In genomic region chr17:36544320-36545092, GRCh38 we compare ENCODE assay signal across 8 cellular contexts. TPM values are rescaled to one million over a fixed set of nuclear protein-coding genes. Genes with fewer than 3 reads are reported as not detected.
DNase-seq lines count a peak whose midpoint lies in the region; ATAC-seq, FAIRE-seq and TF ChIP-seq lines count a peak whose summit lies in the region.

Gene GGNBP2 (plus strand): TSS chr17:36544919. CDS start chr17:36545725, 806 bp downstream.

- peak; percentile 46 for ATAC-seq in HG03159 (IDR thresholded peaks at IDR 0.05; ENCODE audit: unreplicated experiment)
- ATAC-seq in WTC11: peak; percentile 61

- DNase-seq in AG04449 (ENCODE audit: low read depth, low spot score): no peak
- DNase-seq in NCI-H226: peak; percentile 86
- DNase-seq in WTC11 (ENCODE audit: low spot score): peak; percentile 90
- peak; percentile 91 for DNase-seq in mammary epithelial cell
- DNase-seq in iPS-NIHi7 (ENCODE audit: extremely low spot score): peak; percentile 86
- peak; percentile 93 for DNase-seq in small intestine

- peak within 1 kb of the TSS; percentile 94 for H2AFZ ChIP-seq in mammary epithelial cell (ENCODE audit: low read depth, low read length)

- H3K27ac ChIP-seq in mammary epithelial cell (ENCODE audit: insufficient read depth, low read depth, low read length): peak within 1 kb of the TSS; percentile 92
- peak within 1 kb of the TSS; percentile 98 to 99 for H3K27ac ChIP-seq in small intestine (ENCODE audit: low read depth in 1 of 2, low read length in 1 of 2)

- H3K27me3 ChIP-seq in mammary epithelial cell (ENCODE audit: insufficient read depth, low read length): no peaks in the 10 kb centered on the region
- H3K27me3 ChIP-seq in small intestine (ENCODE audit: control insufficient read depth in 2 of 2, insufficient read depth in 2 of 2, low read length in 2 of 2): no peaks in the 10 kb centered on the region

- H3K4me3 ChIP-seq in AG04449 (ENCODE audit: low read depth, low read length): peak within 1 kb of the TSS; percentile 99
- H3K4me3 ChIP-seq in mammary epithelial cell (replicated peaks in 1 of 3; ENCODE audit: insufficient read depth in 1 of 3, low read depth in 2 of 3, low read length in 3 of 3): peak within 1 kb of the TSS; percentile 85 to 99 (median 89)
- H3K4me3 ChIP-seq in small intestine (ENCODE audit: low read depth in 1 of 2, low read length in 2 of 2): peak within 1 kb of the TSS; percentile 89 to 99

- intact Hi-C loops in mammary epithelial cell (cut with micrococcal nuclease): loop anchor here (1.0 to 2.0 kb wide), 3 partner anchors 10 to 58 kb away; partner anchors contain the start of genes DHRS11, MYO19, PIGW and ZNHIT3

- H3K27ac Mint-ChIP-seq in WTC11: peak within 1 kb of the TSS; percentile 95

- TSS peak; percentile 65 for BruUV-seq in mammary epithelial cell (replicated peaks; lab: Mats Ljungman, UMichigan)

- dilution Hi-C loops in mammary epithelial cell (cut with HindIII; ENCODE audit: low sequenced_read_pairs): no loop called here

- 3% methylated on average over 27 of the region's 72 CpGs for WGBS in mammary epithelial cell (ENCODE audit: low coverage, missing lambda C conversion rate)
- WGBS in small intestine, 3 donors: 0 to 1% (median 0%) methylated on average over 59 to 72 of the region's 72 CpGs

- no peaks in the 10 kb centered on the region for H3K36me3 ChIP-seq in mammary epithelial cell (ENCODE audit: insufficient read depth, low read length)
- H3K36me3 ChIP-seq in small intestine (ENCODE audit: control insufficient read depth in 2 of 2, insufficient read depth in 2 of 2, low read length in 2 of 2): peaks cover 2 to 3% of the 10 kb centered on the region in 2 donors

- peak; percentile 86 for TF ChIP-seq POLR2A in GM18951 (IDR thresholded peaks at IDR 0.05; ENCODE audit: extremely low read depth, insufficient read depth, insufficient read length)

- H3K36me3 Mint-ChIP-seq in WTC11: peaks cover 3% of the 10 kb centered on the region; the same call in 1 of the 2 replicates

- H3K9me3 Mint-ChIP-seq in WTC11: no peaks in the 10 kb centered on the region

- POLR2A ChIA-PET in AG04449 (lab: Yijun Ruan, JAX): interaction anchor here (1.0 to 1.4 kb wide), 3 partner anchors 10 to 47 kb away, joined by 3 to 19 read pairs (median 11); partner anchors contain the start of genes DHRS11, MYO19 and PIGW
- POLR2A ChIA-PET in WTC11 (lab: Charles Lee): interaction anchor here (1.1 to 3.5 kb wide), 3 partner anchors 10 to 56 kb away, joined by 3 to 37 read pairs (median 5); partner anchors contain the start of genes DHRS11, MYO19 and PIGW

- H3K4me3 Mint-ChIP-seq in WTC11: peak within 1 kb of the TSS; percentile 98

- peaks cover 62% of the 10 kb centered on the region for H3K79me2 ChIP-seq in mammary epithelial cell (ENCODE audit: insufficient read depth, low read length)

- CTCF ChIA-PET in AG04449 (lab: Yijun Ruan, JAX) (interaction anchor here (0.8 to 1.4 kb wide), 3 partner anchors 9 to 61 kb away, joined by 3 to 4 read pairs (median 4); partner anchors contain the start of gene PIGW), WTC11 (lab: Charles Lee) (interaction anchor here (0.6 to 5.4 kb wide), 3 partner anchors 10 to 83 kb away, joined by 3 to 40 read pairs (median 4); partner anchors contain the start of genes MYO19 and PIGW), mammary epithelial cell (lab: Charles Lee; ENCODE audit: low non-redundant PET) (no interaction called here)

- in situ Hi-C loops in GM18951 (cut with MboI; ENCODE audit: low sequenced_read_pairs, unreplicated experiment): no loop called here
- in situ Hi-C loops in mammary epithelial cell (cut with MboI; ENCODE audit: low sequenced_read_pairs in 2 of 2): no loop called here

- FAIRE-seq in small intestine (lab: Jason Lieb, UNC): no peak

- TF ChIP-seq CTCF in AG04449 (IDR thresholded peaks at IDR 0.05; ENCODE audit: insufficient read depth, low read length, missing control alignments) (no peak), WTC11 (IDR thresholded peaks at IDR 0.05) (no peak), mammary epithelial cell (conservative IDR thresholded peaks at IDR 0.05 in 1 of 2, IDR thresholded peaks at IDR 0.05 in 1 of 2; ENCODE audit: extremely low read depth in 1 of 2, insufficient read depth in 1 of 2, low read depth in 1 of 2, low read length in 2 of 2) (no peak)

- no peaks in the 10 kb centered on the region for H3K27me3 Mint-ChIP-seq in WTC11 (ENCODE audit: low read depth)

- H3K4me1 Mint-ChIP-seq in WTC11: peaks cover 24% of the 10 kb centered on the region

- no peaks in the 10 kb centered on the region for H4K20me1 ChIP-seq in mammary epithelial cell (ENCODE audit: insufficient read depth, low read length)

- H3K9ac ChIP-seq in mammary epithelial cell (ENCODE audit: insufficient read depth, low read length): peak within 1 kb of the TSS; percentile 94

- H3K4me1 ChIP-seq in mammary epithelial cell (ENCODE audit: insufficient read depth, low read length) (peaks cover 21% of the 10 kb centered on the region), small intestine (ENCODE audit: control insufficient read depth in 2 of 2, insufficient read depth in 1 of 2, low read depth in 1 of 2, low read length in 1 of 2) (peaks cover 2 to 4% of the 10 kb centered on the region in 2 donors)

- H3K9me3 ChIP-seq in mammary epithelial cell (replicated peaks; ENCODE audit: insufficient read depth, low read length): no peaks in the 10 kb centered on the region
- H3K9me3 ChIP-seq in small intestine (ENCODE audit: control insufficient read depth, low read depth): no peaks in the 10 kb centered on the region

- peak within 1 kb of the TSS; percentile 82 for H3K4me2 ChIP-seq in mammary epithelial cell (ENCODE audit: insufficient read depth, low read depth, low read length)

TF ChIP-seq in WTC11, 78 proteins besides CTCF, POLR2A, EP300 and RAD21 (continues in another document):
- 0 out of 2 replicates have a peak, but pooled peaks have one; percentile 0 for TF ChIP-seq JUN (CRISPR knock-in tag; IDR thresholded peaks at IDR 0.05)
- peak; percentile 41 for TF ChIP-seq SP1 (CRISPR knock-in tag; conservative IDR thresholded peaks at IDR 0.05)
- 0 out of 2 replicates have a peak, but pooled peaks have one; percentile 41 for TF ChIP-seq KAT7 (CRISPR knock-in tag; IDR thresholded peaks at IDR 0.05; ENCODE audit: borderline replicate concordance)
- no peak for TF ChIP-seq RORB (CRISPR knock-in tag; IDR thresholded peaks at IDR 0.05)
- TF ChIP-seq HMGXB4 (CRISPR knock-in tag; IDR thresholded peaks at IDR 0.05): peak; percentile 70
- TF ChIP-seq ZBTB43 (CRISPR knock-in tag; IDR thresholded peaks at IDR 0.05): 0 out of 2 replicates have a peak, but pooled peaks have one; percentile 58
- TF ChIP-seq CBFB (CRISPR knock-in tag; IDR thresholded peaks at IDR 0.05; ENCODE audit: low read depth): no peak
- peak; percentile 36; the same call in 1 of the 2 replicates for TF ChIP-seq RELA (CRISPR knock-in tag; IDR thresholded peaks at IDR 0.05; ENCODE audit: borderline replicate concordance)
- TF ChIP-seq E2F5 (CRISPR knock-in tag; IDR thresholded peaks at IDR 0.05): peak; percentile 62; the same call in 1 of the 2 replicates
- TF ChIP-seq MAX (CRISPR knock-in tag; IDR thresholded peaks at IDR 0.05): peak; percentile 63; the same call in 1 of the 2 replicates
- TF ChIP-seq CREM (CRISPR knock-in tag; IDR thresholded peaks at IDR 0.05): 0 out of 2 replicates have a peak, but pooled peaks have one; percentile 29
- 0 out of 2 replicates have a peak, but pooled peaks have one; percentile 34 for TF ChIP-seq TEAD1 (CRISPR knock-in tag; IDR thresholded peaks at IDR 0.05)
- TF ChIP-seq FOXP1 (CRISPR knock-in tag; IDR thresholded peaks at IDR 0.05; ENCODE audit: borderline replicate concordance): 0 out of 2 replicates have a peak, but pooled peaks have one; percentile 16
- no peak for TF ChIP-seq ZNF396 (CRISPR knock-in tag; IDR thresholded peaks at IDR 0.05; ENCODE audit: borderline replicate concordance)

RNA-seq across cellular contexts. Expression of gene GGNBP2, which starts in this region (rescaled TPM):
- total RNA-seq in WTC11 (2021) (38.1 to 49.6 TPM (median 42.0 TPM) in 3 replicates), mammary epithelial cell (10 to 100 TPM; 44.2 to 81.9 TPM)
- polyA plus RNA-seq in mammary epithelial cell (57.8 TPM), small intestine (10 to 100 TPM; 40.1 to 64.9 (median 64.0) TPM)
- polyA minus RNA-seq in mammary epithelial cell: 152 TPM
